Comparison of ENCODE assay signal across 10 cellular contexts in the genomic region with DNA sequence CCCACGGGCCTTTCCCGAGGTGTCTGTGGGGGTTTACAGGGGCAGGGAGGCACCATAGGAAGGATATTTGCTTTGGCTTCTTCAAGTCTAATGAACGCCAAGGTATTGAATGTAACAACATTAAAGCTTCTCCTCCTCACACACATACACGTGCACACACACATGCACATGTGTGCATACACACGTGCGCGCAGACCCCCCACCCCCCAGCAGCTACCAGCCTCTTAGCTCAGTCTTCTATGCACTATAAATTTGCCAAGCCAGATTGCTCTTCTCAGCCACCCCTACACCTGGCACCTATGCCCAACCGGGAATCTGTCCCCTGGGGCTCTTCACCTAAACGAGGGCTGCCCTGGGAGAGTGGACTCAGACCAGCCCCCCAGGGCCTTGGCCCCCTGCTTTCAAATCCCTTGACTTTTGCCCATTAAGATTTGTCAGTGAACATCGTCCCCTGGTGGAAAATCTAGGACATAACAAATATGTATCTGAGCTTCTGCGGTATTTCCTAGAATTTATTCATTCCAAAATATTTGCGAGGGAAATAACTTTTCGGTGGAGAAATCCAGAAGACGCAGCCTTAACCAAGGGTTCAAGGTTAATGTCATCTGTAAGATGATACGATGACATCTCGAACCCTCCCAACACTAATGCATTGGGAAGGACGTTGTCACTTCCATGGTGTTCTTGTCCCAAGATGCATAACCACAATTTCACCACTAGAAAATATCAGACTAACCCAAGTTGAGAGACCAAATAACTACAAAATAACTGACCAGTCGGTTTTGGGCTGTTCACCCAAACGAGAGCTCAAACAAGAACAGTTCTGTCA.
DNase-seq lines count a peak whose midpoint lies in the region; ATAC-seq and TF ChIP-seq lines count a peak whose summit lies in the region.
"Had no signal": no experiment of that assay in that cellular context is flagged by ENCODE, and none has a peak within 500 bp of the region (broad histone marks: within the 10 kb centered on the region; RNA-seq: fewer than 3 reads in every experiment).

No MANE protein-coding gene starts in this region.

- in situ Hi-C loops in astrocyte of the cerebellum (cut with HindIII; ENCODE audit: low sequenced_read_pairs) = no loop called here

- no peak overlapping the region for H3K4me3 ChIP-seq in DND-41 (ENCODE audit: low read depth in 1 of 2, low read length in 2 of 2)
- no peak overlapping the region for H3K4me3 ChIP-seq in HL-60 (replicated peaks; ENCODE audit: insufficient read depth, low read length)
- no peak overlapping the region for H3K4me3 ChIP-seq in astrocyte of the cerebellum (ENCODE audit: low read depth, low read length)
- H3K4me3 ChIP-seq in right lobe of liver = no peak overlapping the region
- no peak overlapping the region for H3K4me3 ChIP-seq in left lung
- H3K4me3 ChIP-seq: lung had no signal

- DNase-seq in DND-41 (no peak), HL-60 (ENCODE audit: low read depth in 1 of 2, low spot score in 1 of 2) (no peak), astrocyte of the cerebellum (ENCODE audit: low read depth) (no peak), right lobe of liver (no peak), H4 (ENCODE audit: low spot score) (no peak), left lung (no peak)
- DNase-seq: T-helper 2 cell had no signal

- no peak overlapping the region for H3K27ac ChIP-seq in DND-41 (ENCODE audit: low read length)
- no peak overlapping the region for H3K27ac ChIP-seq in HL-60 (replicated peaks)
- no peak overlapping the region for H3K27ac ChIP-seq in right lobe of liver
- H3K27ac ChIP-seq in left lung = no peak overlapping the region

- no peaks in the 10 kb centered on the region for H3K79me2 ChIP-seq in DND-41 (ENCODE audit: insufficient read depth, low read length)

- no peak overlapping the region for H3K9ac ChIP-seq in DND-41 (ENCODE audit: low read depth, low read length)

- 73% methylated on average over 13 of the region's 19 CpGs for WGBS in right lobe of liver (ENCODE audit: insufficient coverage, low coverage, low lambda C conversion rate, missing lambda C conversion rate)

- TF ChIP-seq POLR2A in right lobe of liver (IDR thresholded peaks at IDR 0.05) = no peak

- no peaks in the 10 kb centered on the region for H4K20me1 ChIP-seq in DND-41 (ENCODE audit: insufficient read depth, low read length)

- H2AFZ ChIP-seq in DND-41 (ENCODE audit: low read depth, low read length) = no peak overlapping the region

- H3K9me3 ChIP-seq in DND-41 (ENCODE audit: insufficient read depth, low read length, severe bottlenecking) (no peaks in the 10 kb centered on the region), right lobe of liver (no peaks in the 10 kb centered on the region), left lung (no peaks in the 10 kb centered on the region)

- ATAC-seq in DND-41 (ENCODE audit: insufficient read depth, low read depth) (no peak), right lobe of liver (no peak), HG03520 (IDR thresholded peaks at IDR 0.05; ENCODE audit: unreplicated experiment) (no peak), HG02588 (IDR thresholded peaks at IDR 0.05; ENCODE audit: unreplicated experiment) (no peak), left lung (no peak)

- H3K36me3 ChIP-seq in DND-41 (ENCODE audit: insufficient read depth, low read length) = no peaks in the 10 kb centered on the region; the same call in 1 of the 2 replicates
- no peaks in the 10 kb centered on the region for H3K36me3 ChIP-seq in right lobe of liver
- peaks cover 0 to 9% of the 10 kb centered on the region in 2 donors for H3K36me3 ChIP-seq in left lung

- intact Hi-C loops in right lobe of liver (cut with DNase I) = no loop called here
- intact Hi-C loops in left lung (cut with DNase I) = no loop called here

- no peak overlapping the region for H3K4me2 ChIP-seq in DND-41 (ENCODE audit: insufficient read depth, low read length)

- H3K27me3 ChIP-seq in DND-41 (ENCODE audit: insufficient read depth, low read length, poor library complexity) (no peaks in the 10 kb centered on the region), HL-60 (ENCODE audit: insufficient read depth, poor library complexity, severe bottlenecking) (no peaks in the 10 kb centered on the region), right lobe of liver (no peaks in the 10 kb centered on the region), left lung (no peaks in the 10 kb centered on the region)

- H3K4me1 ChIP-seq in DND-41 (ENCODE audit: insufficient read depth, low read length) (no peaks in the 10 kb centered on the region), right lobe of liver (peaks cover 0 to 32% (median 3%) of the 10 kb centered on the region in 4 donors), left lung (no peaks in the 10 kb centered on the region)

- TF ChIP-seq CTCF in DND-41 (IDR thresholded peaks at IDR 0.05; ENCODE audit: borderline replicate concordance, extremely low read depth, low read length, poor library complexity, severe bottlenecking) (peak; percentile 50), HL-60 (IDR thresholded peaks at IDR 0.05; ENCODE audit: insufficient read depth, low read length) (peak; percentile 28), astrocyte of the cerebellum (IDR thresholded peaks at IDR 0.05; ENCODE audit: low read depth, low read length, missing control alignments) (peak; percentile 51), right lobe of liver (IDR thresholded peaks at IDR 0.05) (peak; percentile 28 to 49 (median 41)), left lung (IDR thresholded peaks at IDR 0.05) (peak in 1 of 2 donors; percentile 22)
